In the genomic region with DNA sequence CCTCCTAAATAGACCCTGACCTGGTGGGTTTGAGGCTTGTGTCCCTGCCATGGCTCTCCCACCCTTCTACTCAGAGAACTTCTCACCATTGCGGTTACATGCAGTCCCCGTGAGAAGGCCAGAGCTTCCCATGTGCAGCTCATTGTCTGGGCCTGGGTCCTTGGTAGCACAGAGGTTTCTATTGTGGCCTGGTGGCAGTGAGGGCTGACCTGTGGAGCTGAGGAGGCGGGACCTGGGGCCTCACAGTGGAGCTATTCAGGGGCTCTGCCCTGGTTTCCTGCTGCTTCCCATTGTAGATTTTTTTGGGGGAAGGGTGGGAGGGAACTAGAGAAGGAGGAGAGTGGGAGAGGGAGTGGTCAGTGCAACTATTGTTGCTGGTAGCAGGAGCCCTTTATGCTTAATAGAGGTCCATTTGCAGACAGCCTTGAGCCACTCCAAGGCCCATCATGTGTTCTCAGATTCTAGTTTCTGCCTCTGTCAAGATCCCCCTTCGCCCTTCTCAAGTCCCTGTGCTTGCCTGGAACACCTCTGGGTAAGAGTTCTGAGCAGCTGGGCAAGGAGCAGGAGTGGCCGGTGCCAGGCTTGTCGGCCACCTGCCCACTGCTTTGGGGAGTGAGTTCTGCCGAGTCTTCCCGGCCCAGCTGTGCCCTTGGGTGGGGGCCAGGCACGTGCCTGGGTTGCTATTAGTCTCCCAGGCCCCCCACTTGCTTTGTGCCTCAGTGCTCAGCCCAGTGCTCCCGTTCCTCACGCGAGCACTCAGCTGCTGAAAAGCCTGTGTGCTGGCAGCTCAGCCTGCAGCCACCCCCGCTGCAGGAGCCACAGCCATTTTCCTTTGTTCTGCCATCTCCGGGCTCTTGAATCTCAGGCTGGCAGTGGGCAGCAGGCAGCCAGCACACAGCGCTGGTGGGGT, we compare ENCODE assay signal across 8 cellular contexts. TPM values are rescaled to one million over a fixed set of nuclear protein-coding genes. Genes with fewer than 3 reads are reported as not detected.
DNase-seq lines count a peak whose midpoint lies in the region; FAIRE-seq and TF ChIP-seq lines count a peak whose summit lies in the region.

No MANE protein-coding gene starts in this region.

- H3K4me3 Mint-ChIP-seq in CD4-positive, alpha-beta memory T cell = peak overlapping the region; percentile 83 to 100 (median 96)
- peak overlapping the region; percentile 57 for H3K4me3 Mint-ChIP-seq in astrocyte (ENCODE audit: unreplicated experiment)

- H3K27me3 ChIP-seq in CD4-positive, alpha-beta memory T cell (ENCODE audit: insufficient read depth, low read length) = no peaks in the 10 kb centered on the region
- H3K27me3 ChIP-seq in MG63 = no peaks in the 10 kb centered on the region
- H3K27me3 ChIP-seq in astrocyte (ENCODE audit: insufficient read depth, low read length) = no peaks in the 10 kb centered on the region

- peaks cover 10 to 28% of the 10 kb centered on the region in 2 donors for H3K36me3 Mint-ChIP-seq in CD4-positive, alpha-beta memory T cell
- H3K36me3 Mint-ChIP-seq in astrocyte (ENCODE audit: low read depth, unreplicated experiment) = peaks cover 5% of the 10 kb centered on the region

- no peak overlapping the region for H2AFZ ChIP-seq in astrocyte (ENCODE audit: low read depth, low read length)

- TF ChIP-seq CTCF in astrocyte (IDR thresholded peaks at IDR 0.05; ENCODE audit: insufficient read depth, low read depth, low read length) = no peak

- H3K79me2 ChIP-seq in astrocyte (ENCODE audit: insufficient read depth, low read length) = peaks cover 100% of the 10 kb centered on the region

- H3K27ac Mint-ChIP-seq in CD4-positive, alpha-beta memory T cell = peak overlapping the region; percentile 93 to 100 (median 96)
- H3K27ac Mint-ChIP-seq in astrocyte (ENCODE audit: unreplicated experiment) = peak overlapping the region; percentile 85

- H3K4me1 Mint-ChIP-seq in CD4-positive, alpha-beta memory T cell = peaks cover 79 to 100% (median 93%) of the 10 kb centered on the region in 4 donors
- H3K4me1 Mint-ChIP-seq in astrocyte (ENCODE audit: low read depth, unreplicated experiment) = peaks cover 89% of the 10 kb centered on the region

- peak overlapping the region; percentile 48 to 58 for H3K4me3 ChIP-seq in CD4-positive, alpha-beta memory T cell (ENCODE audit: low read length in 2 of 2)
- H3K4me3 ChIP-seq in MG63 (no peak overlapping the region), astrocyte (ENCODE audit: insufficient read depth, low read depth, low read length) (peak overlapping the region; percentile 31)

- peak overlapping the region; percentile 83 for H3K27ac ChIP-seq in CD4-positive, alpha-beta memory T cell (ENCODE audit: low read depth, low read length)
- H3K27ac ChIP-seq in astrocyte (ENCODE audit: low read depth, low read length) = peak overlapping the region; percentile 61

- no peak for DNase-seq in CD4-positive, alpha-beta memory T cell
- DNase-seq in MG63 (peak; percentile 88), astrocyte (ENCODE audit: low read depth) (peak; percentile 43), islet precursor cell (peak; percentile 95), NOMO-1 treated with DMSO at 0.1 percent for 48 hours (lab: John Stamatoyannopoulos, UW; ENCODE audit: unreplicated experiment) (no peak), activated gamma-delta T cell (lab: John Stamatoyannopoulos, UW) (no peak), H4 (ENCODE audit: low spot score) (no peak)
- peak; percentile 35 for DNase-seq in stimulated activated CD8-positive, alpha-beta memory T cell treated with anti-CD3 and anti-CD28 coated beads, Interleukin-4, amount 100 ng/mL, for 48 hours

- H3K4me2 ChIP-seq in astrocyte (ENCODE audit: low read length) = peak overlapping the region; percentile 70

- intact Hi-C loops in CD4-positive, alpha-beta memory T cell (cut with micrococcal nuclease) = loop anchor here (1.0 to 5.0 kb wide), 2 partner anchors 10 to 263 kb away; no protein-coding TSS in a partner anchor

- H3K9ac ChIP-seq in astrocyte (ENCODE audit: low read length) = peak overlapping the region; percentile 69

- CTCF ChIA-PET in CD4-positive, alpha-beta memory T cell (lab: Charles Lee; ENCODE audit: partially characterized antibody) = interaction anchor here (0.7 to 20.7 kb wide), 10 partner anchors 7 to 87 kb away, joined by 3 to 516 read pairs (median 19); no protein-coding TSS in a partner anchor

- H3K27me3 Mint-ChIP-seq in CD4-positive, alpha-beta memory T cell = no peaks in the 10 kb centered on the region
- no peaks in the 10 kb centered on the region for H3K27me3 Mint-ChIP-seq in astrocyte (ENCODE audit: low read depth, unreplicated experiment)

- no peak for FAIRE-seq in astrocyte (lab: Jason Lieb, UNC)

- peaks cover 86% of the 10 kb centered on the region for H4K20me1 ChIP-seq in astrocyte (ENCODE audit: insufficient read depth, low read length)

- H3K9me3 ChIP-seq in CD4-positive, alpha-beta memory T cell (ENCODE audit: control insufficient read depth in 1 of 2, low read length in 2 of 2) = no peaks in the 10 kb centered on the region
- H3K9me3 ChIP-seq in MG63 (no peaks in the 10 kb centered on the region), astrocyte (ENCODE audit: insufficient read depth, low read depth, low read length) (no peaks in the 10 kb centered on the region)

- POLR2A ChIA-PET in CD4-positive, alpha-beta memory T cell (lab: Charles Lee; ENCODE audit: partially characterized antibody) = interaction anchor here (1.2 to 31.9 kb wide), 5 partner anchors 3 to 36 kb away, joined by 10 to 906 read pairs (median 598); partner anchors contain the start of gene TSPAN14

- peaks cover 0 to 1% (median 0%) of the 10 kb centered on the region in 8 donors for H3K9me3 Mint-ChIP-seq in CD4-positive, alpha-beta memory T cell
- no peaks in the 10 kb centered on the region for H3K9me3 Mint-ChIP-seq in astrocyte (ENCODE audit: unreplicated experiment)

- H3K4me1 ChIP-seq in CD4-positive, alpha-beta memory T cell (ENCODE audit: insufficient read depth, low read length) = peaks cover 100% of the 10 kb centered on the region
- H3K4me1 ChIP-seq in astrocyte (ENCODE audit: insufficient read depth, low read length) = peaks cover 61% of the 10 kb centered on the region

- no peaks in the 10 kb centered on the region for H3K36me3 ChIP-seq in CD4-positive, alpha-beta memory T cell (ENCODE audit: insufficient read depth, low read length)
- H3K36me3 ChIP-seq in MG63 = no peaks in the 10 kb centered on the region
- no peaks in the 10 kb centered on the region for H3K36me3 ChIP-seq in astrocyte (ENCODE audit: insufficient read depth, low read length)

RNA-seq across cellular contexts. Expression of gene TSPAN14, which starts 10.7 kb away (rescaled TPM):
- 100 to 1,000 TPM; 151 to 153 TPM for total RNA-seq in CD4-positive, alpha-beta memory T cell
- 100 to 1,000 TPM; 148 to 246 TPM for polyA plus RNA-seq in CD4-positive, alpha-beta memory T cell
- total RNA-seq in MG63 (2014; rRNA removed; shearing (Covaris generic); ENCODE audit: low replicate concordance) = 6.6 and 10.0 TPM in 2 replicates
- total RNA-seq in astrocyte = 134 and 140 TPM in 2 replicates
- total RNA-seq in H4 (2014; rRNA removed; shearing (Covaris generic)) = 16.2 and 16.4 TPM in 2 replicates

RNA-seq across cellular contexts. Expression of gene PRXL2A, which starts 56.5 kb away (rescaled TPM):
- total RNA-seq in CD4-positive, alpha-beta memory T cell = 1 to 10 TPM; 3.6 to 4.7 TPM
- polyA plus RNA-seq in CD4-positive, alpha-beta memory T cell = 1 to 10 TPM; 3.8 to 6.0 TPM
- 1.4 and 2.6 TPM in 2 replicates for total RNA-seq in MG63 (2014; rRNA removed; shearing (Covaris generic); ENCODE audit: low replicate concordance)
- total RNA-seq in astrocyte = 24.3 and 29.9 TPM in 2 replicates
- total RNA-seq in H4 (2014; rRNA removed; shearing (Covaris generic)) = 14.2 and 18.4 TPM in 2 replicates

Comparison
In these comparisons a context has a peak if more than half of its experiments do, and no peak if none do; other contexts are left out.
1. DNase-seq: peak in MG63 (single experiment), astrocyte (single experiment), islet precursor cell (single experiment) and stimulated activated CD8-positive, alpha-beta memory T cell treated with anti-CD3 and anti-CD28 coated beads, Interleukin-4, amount 100 ng/mL, for 48 hours (single experiment); none in CD4-positive, alpha-beta memory T cell (0 of 5), NOMO-1 treated with DMSO at 0.1 percent for 48 hours (single experiment), activated gamma-delta T cell (single experiment) and H4 (single experiment).